In the genomic region with DNA sequence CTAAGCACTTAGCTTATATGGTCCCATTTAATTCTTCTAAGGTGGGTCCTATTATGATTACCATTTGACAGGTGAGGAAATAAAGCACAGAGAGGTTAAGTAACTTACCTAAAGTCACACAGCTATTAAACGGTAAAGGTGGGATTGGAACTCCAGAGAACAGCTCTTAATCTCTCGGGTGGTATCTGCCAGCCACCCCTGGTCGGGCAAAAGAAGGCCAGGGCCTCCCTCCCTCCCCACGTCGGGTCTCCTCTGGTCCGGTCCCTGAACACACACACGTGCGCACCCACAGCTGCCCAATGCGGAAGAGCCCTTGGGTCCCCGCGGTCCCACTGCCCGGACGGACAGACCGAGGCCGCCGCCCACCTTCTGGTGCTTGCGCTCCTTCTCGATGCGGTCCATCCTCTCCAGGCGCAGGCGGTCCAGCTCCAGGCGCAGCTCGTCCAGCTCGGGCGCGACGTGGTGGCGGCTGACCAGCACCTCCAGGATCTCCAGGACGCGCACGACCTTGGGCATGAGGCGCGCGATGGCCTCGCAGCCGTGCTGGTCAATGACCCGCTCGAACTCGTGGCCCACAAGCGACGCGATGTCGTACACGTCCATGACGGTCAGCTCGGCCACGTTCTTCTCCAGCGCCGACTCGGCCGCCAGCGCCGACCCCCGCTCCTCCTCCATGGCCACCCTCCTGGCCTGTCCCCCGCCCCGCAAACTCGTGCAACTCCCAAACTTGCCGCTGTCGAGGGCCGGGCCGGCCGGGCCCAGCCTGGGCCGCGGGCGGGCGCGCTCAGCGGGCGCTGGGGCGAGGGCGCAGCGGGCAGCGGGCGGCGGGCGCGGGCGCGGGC, we compare ENCODE assay signal across 1 cellular context.
TF ChIP-seq lines count a peak whose summit lies in the region.

No MANE protein-coding gene starts in this region.

TF ChIP-seq in WTC11, 78 proteins besides CTCF, POLR2A, EP300 and RAD21 (continued from another document):
- TF ChIP-seq, protein P1, sequence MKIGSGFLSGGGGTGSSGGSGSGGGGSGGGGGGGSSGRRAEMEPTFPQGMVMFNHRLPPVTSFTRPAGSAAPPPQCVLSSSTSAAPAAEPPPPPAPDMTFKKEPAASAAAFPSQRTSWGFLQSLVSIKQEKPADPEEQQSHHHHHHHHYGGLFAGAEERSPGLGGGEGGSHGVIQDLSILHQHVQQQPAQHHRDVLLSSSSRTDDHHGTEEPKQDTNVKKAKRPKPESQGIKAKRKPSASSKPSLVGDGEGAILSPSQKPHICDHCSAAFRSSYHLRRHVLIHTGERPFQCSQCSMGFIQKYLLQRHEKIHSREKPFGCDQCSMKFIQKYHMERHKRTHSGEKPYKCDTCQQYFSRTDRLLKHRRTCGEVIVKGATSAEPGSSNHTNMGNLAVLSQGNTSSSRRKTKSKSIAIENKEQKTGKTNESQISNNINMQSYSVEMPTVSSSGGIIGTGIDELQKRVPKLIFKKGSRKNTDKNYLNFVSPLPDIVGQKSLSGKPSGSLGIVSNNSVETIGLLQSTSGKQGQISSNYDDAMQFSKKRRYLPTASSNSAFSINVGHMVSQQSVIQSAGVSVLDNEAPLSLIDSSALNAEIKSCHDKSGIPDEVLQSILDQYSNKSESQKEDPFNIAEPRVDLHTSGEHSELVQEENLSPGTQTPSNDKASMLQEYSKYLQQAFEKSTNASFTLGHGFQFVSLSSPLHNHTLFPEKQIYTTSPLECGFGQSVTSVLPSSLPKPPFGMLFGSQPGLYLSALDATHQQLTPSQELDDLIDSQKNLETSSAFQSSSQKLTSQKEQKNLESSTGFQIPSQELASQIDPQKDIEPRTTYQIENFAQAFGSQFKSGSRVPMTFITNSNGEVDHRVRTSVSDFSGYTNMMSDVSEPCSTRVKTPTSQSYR (CRISPR knock-in tag; IDR thresholded peaks at IDR 0.05) = no peak; the same call in 1 of the 2 replicates
- TF ChIP-seq FOXK1 (CRISPR knock-in tag; IDR thresholded peaks at IDR 0.05) = peak; percentile 65; the same call in 1 of the 2 replicates
- TF ChIP-seq, protein P2, sequence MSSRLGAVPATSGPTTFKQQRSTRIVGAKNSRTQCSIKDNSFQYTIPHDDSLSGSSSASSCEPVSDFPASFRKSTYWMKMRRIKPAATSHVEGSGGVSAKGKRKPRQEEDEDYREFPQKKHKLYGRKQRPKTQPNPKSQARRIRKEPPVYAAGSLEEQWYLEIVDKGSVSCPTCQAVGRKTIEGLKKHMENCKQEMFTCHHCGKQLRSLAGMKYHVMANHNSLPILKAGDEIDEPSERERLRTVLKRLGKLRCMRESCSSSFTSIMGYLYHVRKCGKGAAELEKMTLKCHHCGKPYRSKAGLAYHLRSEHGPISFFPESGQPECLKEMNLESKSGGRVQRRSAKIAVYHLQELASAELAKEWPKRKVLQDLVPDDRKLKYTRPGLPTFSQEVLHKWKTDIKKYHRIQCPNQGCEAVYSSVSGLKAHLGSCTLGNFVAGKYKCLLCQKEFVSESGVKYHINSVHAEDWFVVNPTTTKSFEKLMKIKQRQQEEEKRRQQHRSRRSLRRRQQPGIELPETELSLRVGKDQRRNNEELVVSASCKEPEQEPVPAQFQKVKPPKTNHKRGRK (CRISPR knock-in tag; IDR thresholded peaks at IDR 0.05; ENCODE audit: borderline replicate concordance) = no peak
